ENCODE assay signal across 8 cellular contexts in the genomic region with DNA sequence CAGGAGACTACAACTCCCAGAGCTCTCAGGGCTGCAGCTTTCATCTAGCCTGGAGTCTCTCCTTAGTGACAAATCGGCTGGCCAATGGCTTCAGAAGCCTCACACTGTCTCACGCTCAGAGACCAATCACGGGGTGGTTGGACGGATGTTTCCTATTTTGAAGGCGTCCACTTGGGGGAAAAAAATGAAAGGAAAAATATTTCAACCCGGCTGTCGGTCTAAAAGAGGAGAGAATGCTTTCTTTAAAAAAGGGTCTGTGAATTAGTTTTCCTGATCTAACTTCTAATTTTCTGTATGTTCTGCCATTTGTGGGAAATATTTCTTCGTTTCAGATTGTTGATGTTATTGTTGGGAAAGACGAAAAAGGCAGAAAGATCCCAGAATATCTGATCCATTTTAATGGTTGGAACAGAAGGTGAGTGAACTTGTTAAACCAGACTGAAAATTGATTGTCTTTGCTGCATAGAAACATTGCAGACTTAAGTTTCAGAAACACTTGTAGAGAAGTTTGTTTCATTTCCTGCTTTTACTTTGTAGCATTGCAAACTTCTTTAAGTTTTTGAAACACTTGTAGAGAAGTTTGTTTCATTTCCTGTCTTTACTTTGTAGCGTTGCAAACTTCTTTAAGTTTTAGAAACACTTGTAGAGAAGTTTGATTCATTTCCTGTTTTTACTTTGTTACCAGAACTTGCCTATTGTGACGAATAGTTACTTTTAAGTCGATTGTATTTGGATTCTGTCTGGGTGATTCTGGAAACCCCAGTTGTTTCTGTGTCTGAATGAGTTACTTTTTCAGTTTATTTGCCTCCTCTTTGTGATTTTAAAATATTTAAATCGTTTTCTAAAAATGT.
A peak's percentile ranks its signal among the peaks of the same experiment; 100 is the strongest.
DNase-seq lines count a peak whose midpoint lies in the region; ATAC-seq and TF ChIP-seq lines count a peak whose summit lies in the region.

No MANE protein-coding gene starts in this region.

- no peak for TF ChIP-seq CTCF in AG09319 (IDR thresholded peaks at IDR 0.05; ENCODE audit: low read depth, low read length)
- no peak for TF ChIP-seq CTCF in VCaP (conservative IDR thresholded peaks at IDR 0.05)

- peak overlapping the region; percentile 76 for H3K27ac ChIP-seq in VCaP
- H3K27ac ChIP-seq in skin epidermis: peak overlapping the region in 19 of 21 experiments; percentile 18 to 90 (median 81)

- ATAC-seq in GM19025 (IDR thresholded peaks at IDR 0.05; ENCODE audit: low read depth, unreplicated experiment) (peak; percentile 38), HG03175 (IDR thresholded peaks at IDR 0.05; ENCODE audit: unreplicated experiment) (peak; percentile 66)

- DNase-seq in AG09319 (ENCODE audit: extremely low read depth, low read depth): peak; percentile 70
- DNase-seq in NCI-H2196 treated with DMSO at 0.1 percent for 48 hours (lab: John Stamatoyannopoulos, UW; ENCODE audit: unreplicated experiment): peak; percentile 63
- peak; percentile 81 for DNase-seq in central memory CD4-positive, alpha-beta T cell
- DNase-seq in iPS-NIHi11 (ENCODE audit: low spot score): peak; percentile 73

- H3K4me3 ChIP-seq in skin epidermis: peak overlapping the region; percentile 51 to 79 (median 64)

Comparison
In these comparisons a context has a peak if more than half of its experiments do, and no peak if none do; other contexts are left out.
1. Peak in every context shown above with its lines: DNase-seq, ATAC-seq, H3K4me3 ChIP-seq and H3K27ac ChIP-seq.